ENCODE assay signal across 18 cellular contexts in genomic region chr5:158586054-158586453, GRCh38.
A peak's percentile ranks its signal among the peaks of the same experiment; 100 is the strongest.
DNase-seq lines count a peak whose midpoint lies in the region; ATAC-seq and TF ChIP-seq lines count a peak whose summit lies in the region.
"Had no signal": no experiment of that assay in that cellular context is flagged by ENCODE, and none has a peak within 500 bp of the region (broad histone marks: within the 10 kb centered on the region; RNA-seq: fewer than 3 reads in every experiment).

No MANE protein-coding gene starts in this region.

- H3K27me3 ChIP-seq in DND-41 (ENCODE audit: insufficient read depth, low read length, poor library complexity) (no peaks in the 10 kb centered on the region), lung (ENCODE audit: control insufficient read depth, insufficient read depth) (no peaks in the 10 kb centered on the region)
- H3K27me3 ChIP-seq: BE2C; BLaER1 treated with 17β-estradiol and CSF1 and Interleukin-3, amounts not matched to agents 10 nM and 100 nM had no signal

- H3K9me3 ChIP-seq in DND-41 (ENCODE audit: insufficient read depth, low read length, severe bottlenecking) (peaks cover 4% of the 10 kb centered on the region), lung (ENCODE audit: control insufficient read depth in 2 of 2, insufficient read depth in 1 of 2, low read length in 1 of 2) (no peaks in the 10 kb centered on the region)
- H3K9me3 ChIP-seq: BE2C, Caco-2 had no signal

- H3K4me3 ChIP-seq in DND-41 (ENCODE audit: low read depth in 1 of 2, low read length in 2 of 2) (no peak overlapping the region), lung (no peak overlapping the region)
- H3K4me3 ChIP-seq: BLaER1 treated with 17β-estradiol and CSF1 and Interleukin-3, amounts not matched to agents 10 nM and 100 nM; GM12878 had no signal

- H3K79me2 ChIP-seq in DND-41 (ENCODE audit: insufficient read depth, low read length), result no peaks in the 10 kb centered on the region

- no peak for TF ChIP-seq CTCF in DND-41 (IDR thresholded peaks at IDR 0.05; ENCODE audit: borderline replicate concordance, extremely low read depth, low read length, poor library complexity, severe bottlenecking)
- TF ChIP-seq CTCF in lung (IDR thresholded peaks at IDR 0.05; ENCODE audit: control extremely low read depth, extremely low read depth), result no peak

- peaks cover 10% of the 10 kb centered on the region for H3K9me3 Mint-ChIP-seq in stimulated activated effector memory CD8-positive, alpha-beta T cell treated with anti-CD3 and anti-CD28 coated beads, Interleukin-12 subunit alpha, Interleukin-12 subunit beta, amount 100 ng/mL, for 72 hours
- peaks cover 20% of the 10 kb centered on the region for H3K9me3 Mint-ChIP-seq in activated T-cell treated with anti-CD3 and anti-CD28 coated beads, Interleukin-2, amount 50 U/mL, for 4 hours
- H3K9me3 Mint-ChIP-seq: CD4-positive, alpha-beta T cell had no signal

- WGBS in lung, 2 donors, result 94 to 97% methylated on average over 2 of the region's 2 CpGs

- H2AFZ ChIP-seq in DND-41 (ENCODE audit: low read depth, low read length), result no peak overlapping the region

- H3K4me1 ChIP-seq in DND-41 (ENCODE audit: insufficient read depth, low read length), result peaks cover 52% of the 10 kb centered on the region
- H3K4me1 ChIP-seq in lung (ENCODE audit: control insufficient read depth in 2 of 2, insufficient read depth in 2 of 2, low read length in 2 of 2), result peaks cover 0 to 3% of the 10 kb centered on the region in 2 donors
- H3K4me1 ChIP-seq: Caco-2 had no signal

- no peaks in the 10 kb centered on the region for H3K36me3 Mint-ChIP-seq in stimulated activated effector memory CD8-positive, alpha-beta T cell treated with anti-CD3 and anti-CD28 coated beads, Interleukin-12 subunit alpha, Interleukin-12 subunit beta, amount 100 ng/mL, for 72 hours
- H3K36me3 Mint-ChIP-seq in activated T-cell treated with anti-CD3 and anti-CD28 coated beads, Interleukin-2, amount 50 U/mL, for 4 hours (ENCODE audit: insufficient read depth), result no peaks in the 10 kb centered on the region
- H3K36me3 Mint-ChIP-seq: CD8-positive, alpha-beta T cell had no signal

- no peak overlapping the region for H3K27ac Mint-ChIP-seq in stimulated activated effector memory CD8-positive, alpha-beta T cell treated with anti-CD3 and anti-CD28 coated beads, Interleukin-12 subunit alpha, Interleukin-12 subunit beta, amount 100 ng/mL, for 72 hours
- H3K27ac Mint-ChIP-seq: CD4-positive, alpha-beta T cell; CD8-positive, alpha-beta T cell had no signal

- no peaks in the 10 kb centered on the region for H3K27me3 Mint-ChIP-seq in activated T-cell treated with anti-CD3 and anti-CD28 coated beads, Interleukin-2, amount 50 U/mL, for 4 hours (ENCODE audit: low read depth)
- H3K27me3 Mint-ChIP-seq: CD4-positive, alpha-beta T cell had no signal

- no peak for DNase-seq in DND-41
- DNase-seq in lung (ENCODE audit: low spot score), result peak; percentile 0
- DNase-seq in stimulated activated effector memory CD8-positive, alpha-beta T cell treated with anti-CD3 and anti-CD28 coated beads, Interleukin-12 subunit alpha, Interleukin-12 subunit beta, amount 100 ng/mL, for 72 hours (ENCODE audit: low spot score in 2 of 2), result no peak
- no peak for DNase-seq in activated T-cell treated with anti-CD3 and anti-CD28 coated beads, Interleukin-2, amount 50 U/mL, for 4 hours
- DNase-seq: 8988T; ACHN; BE2C; Caco-2; Calu3; CD4-positive, alpha-beta T cell; CD8-positive, alpha-beta T cell; DMS79 treated with DMSO at 0.1 percent for 48 hours; EL; GDM1 had no signal

- ATAC-seq in DND-41 (ENCODE audit: insufficient read depth, low read depth) (no peak), lung (ENCODE audit: insufficient read depth, low FRiP score) (no peak), GM18519 (IDR thresholded peaks at IDR 0.05; ENCODE audit: low FRiP score, unreplicated experiment) (no peak)
- no peak for ATAC-seq in stimulated activated effector memory CD8-positive, alpha-beta T cell treated with anti-CD3 and anti-CD28 coated beads, Interleukin-12 subunit alpha, Interleukin-12 subunit beta, amount 100 ng/mL, for 72 hours
- no peak for ATAC-seq in activated T-cell treated with anti-CD3 and anti-CD28 coated beads, Interleukin-2, amount 50 U/mL, for 4 hours
- ATAC-seq: CD8-positive, alpha-beta T cell; GM12878 had no signal

- H3K9ac ChIP-seq in DND-41 (ENCODE audit: low read depth, low read length), result no peak overlapping the region
- H3K9ac ChIP-seq: BLaER1 treated with 17β-estradiol and CSF1 and Interleukin-3, amounts not matched to agents 10 nM and 100 nM had no signal

- no peak overlapping the region for H3K4me2 ChIP-seq in DND-41 (ENCODE audit: insufficient read depth, low read length)
- H3K4me2 ChIP-seq: BLaER1 treated with 17β-estradiol and CSF1 and Interleukin-3, amounts not matched to agents 10 nM and 100 nM had no signal

- H3K36me3 ChIP-seq in DND-41 (ENCODE audit: insufficient read depth, low read length) (no peaks in the 10 kb centered on the region), lung (ENCODE audit: control insufficient read depth in 2 of 2, insufficient read depth in 2 of 2, low read length in 2 of 2) (no peaks in the 10 kb centered on the region)
- H3K36me3 ChIP-seq: BE2C had no signal

- H3K4me3 Mint-ChIP-seq in stimulated activated effector memory CD8-positive, alpha-beta T cell treated with anti-CD3 and anti-CD28 coated beads, Interleukin-12 subunit alpha, Interleukin-12 subunit beta, amount 100 ng/mL, for 72 hours, result no peak overlapping the region
- H3K4me3 Mint-ChIP-seq in activated T-cell treated with anti-CD3 and anti-CD28 coated beads, Interleukin-2, amount 50 U/mL, for 4 hours, result no peak overlapping the region
- H3K4me3 Mint-ChIP-seq: CD4-positive, alpha-beta T cell; CD8-positive, alpha-beta T cell had no signal

- H3K4me1 Mint-ChIP-seq in stimulated activated effector memory CD8-positive, alpha-beta T cell treated with anti-CD3 and anti-CD28 coated beads, Interleukin-12 subunit alpha, Interleukin-12 subunit beta, amount 100 ng/mL, for 72 hours, result no peaks in the 10 kb centered on the region
- peaks cover 1% of the 10 kb centered on the region for H3K4me1 Mint-ChIP-seq in activated T-cell treated with anti-CD3 and anti-CD28 coated beads, Interleukin-2, amount 50 U/mL, for 4 hours (ENCODE audit: low read depth)

- no peaks in the 10 kb centered on the region for H4K20me1 ChIP-seq in DND-41 (ENCODE audit: insufficient read depth, low read length)
- H4K20me1 ChIP-seq: BLaER1 treated with 17β-estradiol and CSF1 and Interleukin-3, amounts not matched to agents 10 nM and 100 nM had no signal

- H3K27ac ChIP-seq in DND-41 (ENCODE audit: low read length), result peak overlapping the region; percentile 75
- no peak overlapping the region for H3K27ac ChIP-seq in lung (ENCODE audit: low read depth in 1 of 2, low read length in 1 of 2)
- H3K27ac ChIP-seq: BLaER1 treated with 17β-estradiol and CSF1 and Interleukin-3, amounts not matched to agents 10 nM and 100 nM; C4-2B had no signal
